In the genomic region with DNA sequence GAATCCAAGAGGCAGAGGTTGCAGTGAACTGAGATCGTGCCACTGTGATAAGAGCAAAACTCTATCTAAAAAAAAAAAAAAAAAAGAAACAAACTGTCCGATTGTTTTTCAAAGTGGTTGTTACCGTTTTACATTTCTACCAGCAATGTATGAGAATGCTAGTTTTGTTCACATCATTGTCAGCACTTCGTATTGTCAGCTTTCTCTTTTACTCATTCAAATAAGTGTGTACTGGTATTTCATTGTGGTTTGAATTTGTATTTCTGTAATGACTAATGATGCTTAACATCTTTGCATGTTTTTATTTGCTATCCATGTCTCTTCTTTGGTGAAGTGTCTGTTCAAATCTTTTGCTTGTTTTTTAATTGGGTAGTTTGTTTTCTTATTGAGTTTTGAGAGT, we compare ENCODE assay signal across 24 cellular contexts.
DNase-seq lines count a peak whose midpoint lies in the region; ATAC-seq, FAIRE-seq and TF ChIP-seq lines count a peak whose summit lies in the region.
"Had no signal": no experiment of that assay in that cellular context is flagged by ENCODE, and none has a peak within 500 bp of the region (broad histone marks: within the 10 kb centered on the region; RNA-seq: fewer than 3 reads in every experiment).

No MANE protein-coding gene starts in this region.

- DNase-seq in activated T-cell treated with anti-CD3 and anti-CD28 coated beads, Interleukin-2, amount 50 U/mL, for 72 hours = no peak
- DNase-seq in activated T-cell treated with anti-CD3 and anti-CD28 coated beads, Interleukin-2, amount 50 U/mL, for 4 hours = no peak
- no peak for DNase-seq in GM18507 (ENCODE audit: extremely low spot score, insufficient read length, low read depth)
- DNase-seq in activated T-helper 1 cell treated with anti-CD3 and anti-CD28 coated beads, Interleukin-12 subunit alpha, Interleukin-12 subunit beta, Interleukin-2, Interleukin-4 antibody, amounts not matched to agents 30 ng/mL and 10 ng/mL and 1 ng/mL, durations not matched to agents 14 hours and 24 hours and 36 hours (ENCODE audit: low spot score) = no peak
- no peak for DNase-seq in pancreas
- no peak for DNase-seq in tibial artery
- no peak for DNase-seq in AML-193 (lab: John Stamatoyannopoulos, UW)
- DNase-seq in effector CD4-positive, alpha-beta T cell = no peak
- DNase-seq: 8988T; ACHN; C1 segment of cervical spinal cord; Calu3; CD4-positive, alpha-beta memory T cell; COR-L47; DMS53; DMS79 treated with DMSO at 0.1 percent for 48 hours; GF-D8; GM23248; H9 had no signal

- intact Hi-C loops in activated T-helper 1 cell treated with anti-CD3 and anti-CD28 coated beads, Interleukin-12 subunit alpha, Interleukin-12 subunit beta, Interleukin-2, Interleukin-4 antibody, amounts not matched to agents 30 ng/mL and 10 ng/mL and 1 ng/mL, durations not matched to agents 14 hours and 24 hours and 36 hours (cut with micrococcal nuclease) = no loop called here
- intact Hi-C loops in pancreas (cut with DNase I) = no loop called here
- intact Hi-C loops in tibial artery (cut with DNase I; ENCODE audit: low total_unique reads) = no loop called here

- H3K4me1 ChIP-seq in pancreas (no peaks in the 10 kb centered on the region), tibial artery (no peaks in the 10 kb centered on the region)
- H3K4me1 ChIP-seq: A549 had no signal

- H3K27ac ChIP-seq in pancreas (no peak overlapping the region), tibial artery (no peak overlapping the region)
- H3K27ac ChIP-seq: A549, GM23248 had no signal

- H3K36me3 ChIP-seq in pancreas = no peaks in the 10 kb centered on the region
- no peaks in the 10 kb centered on the region for H3K36me3 ChIP-seq in tibial artery

- H3K27me3 ChIP-seq in pancreas = no peaks in the 10 kb centered on the region
- H3K27me3 ChIP-seq in tibial artery = no peaks in the 10 kb centered on the region

- H3K9me3 Mint-ChIP-seq in activated T-cell treated with anti-CD3 and anti-CD28 coated beads, Interleukin-2, amount 50 U/mL, for 72 hours = no peaks in the 10 kb centered on the region
- H3K9me3 Mint-ChIP-seq in activated T-cell treated with anti-CD3 and anti-CD28 coated beads, Interleukin-2, amount 50 U/mL, for 4 hours = no peaks in the 10 kb centered on the region
- no peaks in the 10 kb centered on the region for H3K9me3 Mint-ChIP-seq in activated T-helper 1 cell treated with anti-CD3 and anti-CD28 coated beads, Interleukin-12 subunit alpha, Interleukin-12 subunit beta, Interleukin-2, Interleukin-4 antibody, amounts not matched to agents 30 ng/mL and 10 ng/mL and 1 ng/mL, durations not matched to agents 14 hours and 24 hours and 36 hours

- 78 to 82% methylated on average over 4 of the region's 4 CpGs for WGBS in pancreas, 2 donors

- H3K36me3 Mint-ChIP-seq in activated T-cell treated with anti-CD3 and anti-CD28 coated beads, Interleukin-2, amount 50 U/mL, for 72 hours (ENCODE audit: insufficient read depth in 2 of 2) = no peaks in the 10 kb centered on the region
- H3K36me3 Mint-ChIP-seq in activated T-cell treated with anti-CD3 and anti-CD28 coated beads, Interleukin-2, amount 50 U/mL, for 4 hours (ENCODE audit: insufficient read depth) = peaks cover 2% of the 10 kb centered on the region
- no peaks in the 10 kb centered on the region for H3K36me3 Mint-ChIP-seq in activated T-helper 1 cell treated with anti-CD3 and anti-CD28 coated beads, Interleukin-12 subunit alpha, Interleukin-12 subunit beta, Interleukin-2, Interleukin-4 antibody, amounts not matched to agents 30 ng/mL and 10 ng/mL and 1 ng/mL, durations not matched to agents 14 hours and 24 hours and 36 hours (ENCODE audit: low read depth)
- H3K36me3 Mint-ChIP-seq: CD4-positive, alpha-beta memory T cell had no signal

- TF ChIP-seq CTCF in pancreas (IDR thresholded peaks at IDR 0.05) (no peak), tibial artery (IDR thresholded peaks at IDR 0.05) (no peak)

- peak overlapping the region in 1 of 2 donors; percentile 16 for H3K4me3 Mint-ChIP-seq in activated T-cell treated with anti-CD3 and anti-CD28 coated beads, Interleukin-2, amount 50 U/mL, for 72 hours
- no peak overlapping the region for H3K4me3 Mint-ChIP-seq in activated T-cell treated with anti-CD3 and anti-CD28 coated beads, Interleukin-2, amount 50 U/mL, for 4 hours
- no peak overlapping the region for H3K4me3 Mint-ChIP-seq in activated T-helper 1 cell treated with anti-CD3 and anti-CD28 coated beads, Interleukin-12 subunit alpha, Interleukin-12 subunit beta, Interleukin-2, Interleukin-4 antibody, amounts not matched to agents 30 ng/mL and 10 ng/mL and 1 ng/mL, durations not matched to agents 14 hours and 24 hours and 36 hours
- H3K4me3 Mint-ChIP-seq: CD4-positive, alpha-beta memory T cell; H9 had no signal

- H3K27ac Mint-ChIP-seq in activated T-cell treated with anti-CD3 and anti-CD28 coated beads, Interleukin-2, amount 50 U/mL, for 72 hours = no peak overlapping the region
- H3K27ac Mint-ChIP-seq in activated T-helper 1 cell treated with anti-CD3 and anti-CD28 coated beads, Interleukin-12 subunit alpha, Interleukin-12 subunit beta, Interleukin-2, Interleukin-4 antibody, amounts not matched to agents 30 ng/mL and 10 ng/mL and 1 ng/mL, durations not matched to agents 14 hours and 24 hours and 36 hours = peak overlapping the region; percentile 0
- H3K27ac Mint-ChIP-seq: CD4-positive, alpha-beta memory T cell; H9 had no signal

- no peaks in the 10 kb centered on the region for H3K27me3 Mint-ChIP-seq in activated T-cell treated with anti-CD3 and anti-CD28 coated beads, Interleukin-2, amount 50 U/mL, for 72 hours (ENCODE audit: low read depth)
- no peaks in the 10 kb centered on the region for H3K27me3 Mint-ChIP-seq in activated T-cell treated with anti-CD3 and anti-CD28 coated beads, Interleukin-2, amount 50 U/mL, for 4 hours (ENCODE audit: low read depth)
- H3K27me3 Mint-ChIP-seq in activated T-helper 1 cell treated with anti-CD3 and anti-CD28 coated beads, Interleukin-12 subunit alpha, Interleukin-12 subunit beta, Interleukin-2, Interleukin-4 antibody, amounts not matched to agents 30 ng/mL and 10 ng/mL and 1 ng/mL, durations not matched to agents 14 hours and 24 hours and 36 hours (ENCODE audit: insufficient read depth) = no peaks in the 10 kb centered on the region

- H3K9me3 ChIP-seq in pancreas = no peaks in the 10 kb centered on the region
- H3K9me3 ChIP-seq in tibial artery = peaks cover 0 to 4% (median 0%) of the 10 kb centered on the region in 3 donors
- H3K9me3 ChIP-seq: A549 had no signal

- peaks cover 6% of the 10 kb centered on the region for H3K4me1 Mint-ChIP-seq in activated T-cell treated with anti-CD3 and anti-CD28 coated beads, Interleukin-2, amount 50 U/mL, for 72 hours (ENCODE audit: low read depth)
- H3K4me1 Mint-ChIP-seq in activated T-cell treated with anti-CD3 and anti-CD28 coated beads, Interleukin-2, amount 50 U/mL, for 4 hours (ENCODE audit: low read depth) = peaks cover 7% of the 10 kb centered on the region
- peaks cover 16% of the 10 kb centered on the region for H3K4me1 Mint-ChIP-seq in activated T-helper 1 cell treated with anti-CD3 and anti-CD28 coated beads, Interleukin-12 subunit alpha, Interleukin-12 subunit beta, Interleukin-2, Interleukin-4 antibody, amounts not matched to agents 30 ng/mL and 10 ng/mL and 1 ng/mL, durations not matched to agents 14 hours and 24 hours and 36 hours (ENCODE audit: low read depth)
- H3K4me1 Mint-ChIP-seq: H9 had no signal

- ATAC-seq in activated T-cell treated with anti-CD3 and anti-CD28 coated beads, Interleukin-2, amount 50 U/mL, for 72 hours (replicated peaks in 1 of 2) = peak; percentile 36 to 68
- no peak for ATAC-seq in activated T-cell treated with anti-CD3 and anti-CD28 coated beads, Interleukin-2, amount 50 U/mL, for 4 hours
- ATAC-seq in pancreas = no peak
- ATAC-seq: A549, HCT116 had no signal

- H3K4me3 ChIP-seq in pancreas = no peak overlapping the region
- no peak overlapping the region for H3K4me3 ChIP-seq in tibial artery
- H3K4me3 ChIP-seq: A549, GM23248 had no signal

- FAIRE-seq in GM18507 (lab: Jason Lieb, UNC) = peak; percentile 24
- peak; percentile 29 for FAIRE-seq in pancreas (lab: Jason Lieb, UNC)
- FAIRE-seq: A549, GM12892, GM19239, H1 had no signal

Comparison
In these comparisons a context has a peak if more than half of its experiments do, and no peak if none do; other contexts are left out.
1. ATAC-seq: peak in activated T-cell treated with anti-CD3 and anti-CD28 coated beads, Interleukin-2, amount 50 U/mL, for 72 hours (2 of 2); none in activated T-cell treated with anti-CD3 and anti-CD28 coated beads, Interleukin-2, amount 50 U/mL, for 4 hours (0 of 2) and pancreas (0 of 4).